Comparison of ENCODE assay signal across 26 cellular contexts in the genomic region with DNA sequence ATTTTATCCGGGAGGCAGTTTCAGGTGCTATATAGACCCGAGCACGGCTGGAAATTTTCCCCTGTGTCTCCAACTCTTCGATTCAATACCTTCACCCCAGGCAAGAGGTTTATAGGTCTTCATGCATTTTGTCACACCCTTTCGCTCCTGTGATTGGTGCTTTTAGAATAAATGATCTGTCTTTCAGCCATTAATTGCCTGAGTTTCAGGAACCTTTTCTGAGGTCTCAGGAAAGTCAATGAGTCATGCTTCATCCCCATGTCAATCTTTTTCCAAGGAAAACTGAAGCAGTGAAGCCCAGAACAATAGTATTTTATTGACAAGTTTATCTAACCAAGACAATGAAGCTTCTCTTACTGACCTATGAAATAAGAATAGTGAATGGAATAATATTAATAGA. TPM values are rescaled to one million over a fixed set of nuclear protein-coding genes. Genes with fewer than 3 reads are reported as not detected.
"Had no signal": no experiment of that assay in that cellular context is flagged by ENCODE, and none has a peak within 500 bp of the region (broad histone marks: within the 10 kb centered on the region; RNA-seq: fewer than 3 reads in every experiment).

No MANE protein-coding gene starts in this region.

- FAIRE-seq: TTC549 had no signal

- H3K4me1 ChIP-seq: left lung, lower lobe of right lung, right lobe of liver, transverse colon had no signal

- H3K9me3 Mint-ChIP-seq: activated CD4-positive, alpha-beta memory T cell treated with anti-CD3 and anti-CD28 coated beads, Interleukin-2, amount 10 ng/mL, durations not matched to agents 7 days and 5 days; activated CD4-positive, alpha-beta T cell treated with anti-CD3 and anti-CD28 coated beads, Interleukin-2, amount 10 ng/mL, durations not matched to agents 24 days and 14 days; activated naive CD4-positive, alpha-beta T cell treated with anti-CD3 and anti-CD28 coated beads, Interleukin-2, amount 50 U/mL, for 72 hours; activated T-cell treated with anti-CD3 and anti-CD28 coated beads, Interleukin-2, amount 50 U/mL, for 4 hours; activated T-helper 17 cell treated with anti-CD3 and anti-CD28 coated beads, Interleukin-2, amount 50 U/mL, for 72 hours; nephron; T-helper 1 cell treated with Interleukin-12 subunit alpha and Interleukin-12 subunit beta and Interleukin-4 antibody, amounts not matched to agents 30 μg/mL and 1 μg/mL, for 36 hours had no signal

- H3K36me3 Mint-ChIP-seq: activated naive CD4-positive, alpha-beta T cell treated with anti-CD3 and anti-CD28 coated beads, Interleukin-2, amount 50 U/mL, for 72 hours had no signal

- DNase-seq: activated CD4-positive, alpha-beta memory T cell treated with anti-CD3 and anti-CD28 coated beads, Interleukin-2, amount 10 ng/mL, durations not matched to agents 7 days and 5 days; activated CD4-positive, alpha-beta T cell treated with anti-CD3 and anti-CD28 coated beads, Interleukin-2, amount 10 ng/mL, durations not matched to agents 24 days and 14 days; activated CD4-positive, CD25-positive, alpha-beta regulatory T cell treated with anti-CD3 and anti-CD28 coated beads, Interleukin-2, amount 50 U/mL, for 72 hours; activated T-cell treated with anti-CD3 and anti-CD28 coated beads, Interleukin-2, amount 50 U/mL, for 4 hours; effector CD8-positive, alpha-beta T cell; foreskin fibroblast; head of caudate nucleus; hypothalamus; kidney glomerular epithelial cell; left lung; lower lobe of right lung; mucosa of descending colon; right lobe of liver; stimulated activated CD4-positive, alpha-beta T cell treated with anti-CD3 and anti-CD28 coated beads, Interleukin-2, amount 100 ng/mL, for 48 hours; stimulated activated naive CD4-positive, alpha-beta T cell treated with Interleukin-2 at 50 U/mL for 16 hours; T-helper 9 cell; transverse colon; WERI-Rb-1 had no signal

- H3K4me1 Mint-ChIP-seq: activated CD4-positive, alpha-beta memory T cell treated with anti-CD3 and anti-CD28 coated beads, Interleukin-2, amount 10 ng/mL, durations not matched to agents 7 days and 5 days; activated CD4-positive, alpha-beta T cell treated with anti-CD3 and anti-CD28 coated beads, Interleukin-2, amount 10 ng/mL, durations not matched to agents 24 days and 14 days; activated T-helper 17 cell treated with anti-CD3 and anti-CD28 coated beads, Interleukin-2, amount 50 U/mL, for 72 hours; nephron had no signal

- H3K4me3 Mint-ChIP-seq: activated CD4-positive, alpha-beta memory T cell treated with anti-CD3 and anti-CD28 coated beads, Interleukin-2, amount 10 ng/mL, durations not matched to agents 7 days and 5 days; activated CD4-positive, alpha-beta T cell treated with anti-CD3 and anti-CD28 coated beads, Interleukin-2, amount 10 ng/mL, durations not matched to agents 24 days and 14 days; activated T-cell treated with anti-CD3 and anti-CD28 coated beads, Interleukin-2, amount 50 U/mL, for 4 hours; activated T-helper 17 cell treated with anti-CD3 and anti-CD28 coated beads, Interleukin-2, amount 50 U/mL, for 72 hours; nephron; T-helper 1 cell treated with Interleukin-12 subunit alpha and Interleukin-12 subunit beta and Interleukin-4 antibody, amounts not matched to agents 30 μg/mL and 1 μg/mL, for 36 hours had no signal

- H3K4me3 ChIP-seq: left lung, lower lobe of right lung, mucosa of descending colon, right lobe of liver, transverse colon had no signal

- ATAC-seq: activated naive CD4-positive, alpha-beta T cell treated with anti-CD3 and anti-CD28 coated beads, Interleukin-2, amount 50 U/mL, for 72 hours; activated T-cell treated with anti-CD3 and anti-CD28 coated beads, Interleukin-2, amount 50 U/mL, for 4 hours; activated T-helper 17 cell treated with anti-CD3 and anti-CD28 coated beads, Interleukin-2, amount 50 U/mL, for 72 hours; left lung; lower lobe of right lung; mucosa of descending colon; right lobe of liver had no signal

- H3K27ac ChIP-seq: left lung, lower lobe of right lung, neutrophil, right lobe of liver, transverse colon, WERI-Rb-1 had no signal

- H3K27me3 ChIP-seq: left lung, right lobe of liver had no signal

- H3K27ac Mint-ChIP-seq: activated CD4-positive, alpha-beta memory T cell treated with anti-CD3 and anti-CD28 coated beads, Interleukin-2, amount 10 ng/mL, durations not matched to agents 7 days and 5 days; activated CD4-positive, alpha-beta T cell treated with anti-CD3 and anti-CD28 coated beads, Interleukin-2, amount 10 ng/mL, durations not matched to agents 24 days and 14 days; activated naive CD4-positive, alpha-beta T cell treated with anti-CD3 and anti-CD28 coated beads, Interleukin-2, amount 50 U/mL, for 72 hours; activated T-helper 17 cell treated with anti-CD3 and anti-CD28 coated beads, Interleukin-2, amount 50 U/mL, for 72 hours; nephron; T-helper 1 cell treated with Interleukin-12 subunit alpha and Interleukin-12 subunit beta and Interleukin-4 antibody, amounts not matched to agents 30 μg/mL and 1 μg/mL, for 36 hours had no signal

- H3K9me3 ChIP-seq: left lung, lower lobe of right lung, mucosa of descending colon, neutrophil, right lobe of liver, transverse colon had no signal

- H3K36me3 ChIP-seq: left lung, lower lobe of right lung, neutrophil, right lobe of liver, transverse colon, WERI-Rb-1 had no signal

RNA-seq across cellular contexts. Expression of gene FAM181B, which starts 29.9 kb away (rescaled TPM):
- total RNA-seq: activated CD4-positive, alpha-beta memory T cell treated with anti-CD3 and anti-CD28 coated beads, Interleukin-2, amount 10 ng/mL, durations not matched to agents 7 days and 5 days; activated CD4-positive, alpha-beta T cell treated with anti-CD3 and anti-CD28 coated beads, Interleukin-2, amount 10 ng/mL, durations not matched to agents 24 days and 14 days; activated naive CD4-positive, alpha-beta T cell treated with anti-CD3 and anti-CD28 coated beads, Interleukin-2, amount 50 U/mL, for 72 hours; activated T-cell treated with anti-CD3 and anti-CD28 coated beads, Interleukin-2, amount 50 U/mL, for 4 hours; activated T-helper 17 cell treated with anti-CD3 and anti-CD28 coated beads, Interleukin-2, amount 50 U/mL, for 72 hours; dermis microvascular lymphatic vessel endothelial cell; left lung; myocyte; right lobe of liver had no signal
